Comparison of ENCODE assay signal across 29 cellular contexts in genomic region chr9:27752069-27752468, GRCh38.
"Had no signal": no experiment of that assay in that cellular context is flagged by ENCODE, and none has a peak within 500 bp of the region (broad histone marks: within the 10 kb centered on the region; RNA-seq: fewer than 3 reads in every experiment).

No MANE protein-coding gene starts in this region.

- H3K9me3 ChIP-seq: ascending aorta had no signal

- H3K27me3 ChIP-seq: ascending aorta, cardiac muscle cell had no signal

- H3K27ac ChIP-seq: ascending aorta, cardiac muscle cell, WERI-Rb-1 had no signal

- DNase-seq: activated CD4-positive, alpha-beta memory T cell treated with anti-CD3 and anti-CD28 coated beads, Interleukin-2, amount 10 ng/mL, durations not matched to agents 7 days and 5 days; activated CD4-positive, alpha-beta T cell treated with anti-CD3 and anti-CD28 coated beads for 1 hour; activated CD4-positive, alpha-beta T cell treated with anti-CD3 and anti-CD28 coated beads for 36 hours; activated CD4-positive, alpha-beta T cell treated with anti-CD3 and anti-CD28 coated beads for 48 hours; activated CD4-positive, alpha-beta T cell treated with anti-CD3 and anti-CD28 coated beads, Interleukin-2, amount 10 ng/mL, durations not matched to agents 7 days and 5 days; activated CD4-positive, alpha-beta T cell treated with anti-CD3 and anti-CD28 coated beads, Interleukin-2, amount 50 U/mL, for 48 hours; activated CD4-positive, CD25-positive, alpha-beta regulatory T cell; activated CD8-positive, alpha-beta memory T cell treated with anti-CD3 and anti-CD28 coated beads for 24 hours; activated CD8-positive, alpha-beta memory T cell treated with anti-CD3 and anti-CD28 coated beads, Interleukin-2, amount 10 ng/mL, durations not matched to agents 7 days and 5 days; activated CD8-positive, alpha-beta memory T cell treated with anti-CD3 and anti-CD28 coated beads, Interleukin-2, amount 50 U/mL, for 48 hours; activated CD8-positive, alpha-beta T cell treated with anti-CD3 and anti-CD28 coated beads, Interleukin-2, amount 10 ng/mL, durations not matched to agents 7 days and 5 days; activated effector memory CD4-positive, alpha-beta T cell treated with Interleukin-2 at 50 U/mL for 16 hours; activated gamma-delta T cell; activated naive CD4-positive, alpha-beta T cell treated with anti-CD3 and anti-CD28 coated beads, Interleukin-2, amount 10 ng/mL, durations not matched to agents 7 days and 5 days; activated naive CD4-positive, alpha-beta T cell treated with Interleukin-2 at 50 U/mL for 16 hours; activated naive CD8-positive, alpha-beta T cell treated with anti-CD3 and anti-CD28 coated beads, Interleukin-2, amount 10 ng/mL, durations not matched to agents 7 days and 5 days; activated naive CD8-positive, alpha-beta T cell treated with anti-CD3 and anti-CD28 coated beads, Interleukin-2, amount 50 U/mL, for 24 hours; activated T-cell treated with anti-CD3 and anti-CD28 coated beads, Interleukin-2, amount 50 U/mL, for 24 hours; activated T-cell treated with anti-CD3 and anti-CD28 coated beads, Interleukin-2, amount 50 U/mL, for 48 hours; amygdala; anterior cingulate cortex; caudate nucleus; cerebellar nuclear complex; T-helper 1 cell; T-helper 2 cell; T-helper 9 cell; WERI-Rb-1 had no signal

- H3K36me3 ChIP-seq: ascending aorta, cardiac muscle cell, WERI-Rb-1 had no signal

- H3K4me3 ChIP-seq: ascending aorta, cardiac muscle cell had no signal
